ENCODE assay signal across 23 cellular contexts in the genomic region with DNA sequence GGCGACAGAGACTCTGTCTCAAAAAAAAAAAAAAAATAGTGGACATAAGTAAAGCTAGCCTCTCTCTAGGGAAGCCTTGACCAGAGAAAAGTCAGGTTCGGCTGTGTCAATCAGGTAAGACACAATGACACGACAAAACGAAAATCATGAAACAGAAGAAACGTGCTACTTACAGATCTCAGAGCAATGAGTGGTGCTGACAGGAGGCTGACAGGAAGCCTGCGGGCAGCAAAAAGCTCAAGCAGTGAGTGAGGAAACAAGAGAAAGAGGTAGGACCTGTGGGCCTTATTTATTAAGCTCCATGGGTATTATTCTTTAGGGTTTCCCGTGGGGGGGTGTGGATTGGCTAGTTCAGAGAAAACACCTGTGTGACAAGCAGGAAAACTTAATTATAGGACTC.
"Had no signal": no experiment of that assay in that cellular context is flagged by ENCODE, and none has a peak within 500 bp of the region (broad histone marks: within the 10 kb centered on the region; RNA-seq: fewer than 3 reads in every experiment).

No MANE protein-coding gene starts in this region.

- H2AFZ ChIP-seq: hepatocyte had no signal

- DNase-seq: effector CD4-positive, alpha-beta T cell; foreskin melanocyte; head of caudate nucleus; kidney; left cardiac atrium; left ventricle myocardium superior; mesenchymal stem cell; naive B cell; psoas muscle; retina; right lobe of liver; stimulated activated CD4-positive, alpha-beta T cell treated with anti-CD3 and anti-CD28 coated beads, Interleukin-4, amount 100 ng/mL, for 1 hour; stimulated activated CD8-positive, alpha-beta memory T cell treated with anti-CD3 and anti-CD28 coated beads, Interleukin-4, amount 100 ng/mL, for 48 hours; stimulated activated naive CD8-positive, alpha-beta T cell treated with anti-CD3 and anti-CD28 coated beads, Interleukin-15, Interleukin-2, amounts not matched to agents 100 U/mL and 50 U/mL, for 24 hours; thyroid gland; upper lobe of left lung had no signal

- H3K36me3 ChIP-seq: neutrophil, right lobe of liver, suprapubic skin, thyroid gland, upper lobe of left lung, vagina had no signal

- H3K27me3 Mint-ChIP-seq: naive B cell had no signal

- FAIRE-seq: kidney had no signal

- H3K4me3 ChIP-seq: hepatocyte, lung, psoas muscle, right lobe of liver, suprapubic skin, thyroid gland, upper lobe of left lung, vagina had no signal

- H3K4me1 ChIP-seq: psoas muscle, right lobe of liver, suprapubic skin, thyroid gland, upper lobe of left lung had no signal

- H3K9me3 Mint-ChIP-seq: nephron had no signal

- H3K27ac ChIP-seq: hepatocyte, neutrophil, psoas muscle, right lobe of liver, suprapubic skin, thyroid gland, upper lobe of left lung, vagina had no signal

- H3K4me2 ChIP-seq: hepatocyte had no signal

- H3K9me3 ChIP-seq: neutrophil, psoas muscle, right lobe of liver, suprapubic skin, thyroid gland, upper lobe of left lung, vagina had no signal

- H3K36me3 Mint-ChIP-seq: naive B cell; stimulated activated effector memory CD8-positive, alpha-beta T cell treated with anti-CD3 and anti-CD28 coated beads, Interleukin-12 subunit alpha, Interleukin-12 subunit beta, amount 100 ng/mL, for 72 hours had no signal

- H3K4me1 Mint-ChIP-seq: naive B cell; nephron; stimulated activated effector memory CD8-positive, alpha-beta T cell treated with anti-CD3 and anti-CD28 coated beads, Interleukin-12 subunit alpha, Interleukin-12 subunit beta, amount 100 ng/mL, for 72 hours had no signal

- H3K27ac Mint-ChIP-seq: naive B cell; nephron; stimulated activated effector memory CD8-positive, alpha-beta T cell treated with anti-CD3 and anti-CD28 coated beads, Interleukin-12 subunit alpha, Interleukin-12 subunit beta, amount 100 ng/mL, for 72 hours had no signal

- H3K79me2 ChIP-seq: hepatocyte had no signal

- H3K4me3 Mint-ChIP-seq: nephron; stimulated activated effector memory CD8-positive, alpha-beta T cell treated with anti-CD3 and anti-CD28 coated beads, Interleukin-12 subunit alpha, Interleukin-12 subunit beta, amount 100 ng/mL, for 72 hours had no signal

- H3K27me3 ChIP-seq: hepatocyte, neutrophil, right lobe of liver, suprapubic skin, thyroid gland, upper lobe of left lung, vagina had no signal
